ENCODE assay signal across 18 cellular contexts in genomic region chr5:133562554-133562953, GRCh38. TPM values are rescaled to one million over a fixed set of nuclear protein-coding genes. Genes with fewer than 3 reads are reported as not detected.
DNase-seq lines count a peak whose midpoint lies in the region; ATAC-seq and TF ChIP-seq lines count a peak whose summit lies in the region.
"Had no signal": no experiment of that assay in that cellular context is flagged by ENCODE, and none has a peak within 500 bp of the region (broad histone marks: within the 10 kb centered on the region; RNA-seq: fewer than 3 reads in every experiment).

No MANE protein-coding gene starts in this region.

- no peaks in the 10 kb centered on the region for H4K20me1 ChIP-seq in SK-N-SH (ENCODE audit: insufficient read depth)

- H3K23ac ChIP-seq in mesendoderm (ENCODE audit: low read length) = peak overlapping the region; percentile 50

- H3K18ac ChIP-seq in mesendoderm (ENCODE audit: low read length) = no peak overlapping the region

- H3K36me3 Mint-ChIP-seq in activated CD8-positive, alpha-beta T cell treated with anti-CD3 and anti-CD28 coated beads, Interleukin-2, amount 10 ng/mL, durations not matched to agents 7 days and 5 days (ENCODE audit: low read depth) = no peaks in the 10 kb centered on the region
- H3K36me3 Mint-ChIP-seq: CD4-positive, alpha-beta memory T cell had no signal

- H3K9me2 ChIP-seq in SK-N-SH = no peaks in the 10 kb centered on the region

- no peak for TF ChIP-seq CTCF in SK-N-SH (IDR thresholded peaks at IDR 0.05)

- no peak overlapping the region for H3K27ac ChIP-seq in SK-N-SH (ENCODE audit: low read depth in 2 of 2, low read length in 1 of 2)
- no peak overlapping the region for H3K27ac ChIP-seq in mesendoderm (ENCODE audit: low read depth, low read length)

- peak; percentile 53 for DNase-seq in SK-N-DZ (ENCODE audit: low spot score)
- DNase-seq in SK-N-SH = peak; percentile 65
- DNase-seq in mesendoderm = no peak
- no peak for DNase-seq in anterior cingulate cortex (lab: John Stamatoyannopoulos, UW)
- DNase-seq in activated CD8-positive, alpha-beta T cell treated with anti-CD3 and anti-CD28 coated beads, Interleukin-2, amount 10 ng/mL, durations not matched to agents 7 days and 5 days = no peak
- DNase-seq: C1 segment of cervical spinal cord; Calu3; CD4-positive, alpha-beta memory T cell; COR-L47; DMS53; DMS79 treated with DMSO at 0.1 percent for 48 hours; GF-D8; H9 had no signal

- no peak overlapping the region for H4K8ac ChIP-seq in mesendoderm (ENCODE audit: low read depth, low read length)

- no peak overlapping the region for H2AFZ ChIP-seq in SK-N-SH (ENCODE audit: low read depth)
- H2AFZ ChIP-seq: GM23338 had no signal

- H3K36me3 ChIP-seq in SK-N-SH (replicated peaks in 1 of 2; ENCODE audit: control insufficient read depth in 1 of 2, insufficient read depth in 2 of 2, low read length in 1 of 2) (no peaks in the 10 kb centered on the region), mesendoderm (ENCODE audit: control insufficient read depth, insufficient read depth, low read length) (no peaks in the 10 kb centered on the region)

- H3K79me2 ChIP-seq in SK-N-SH (ENCODE audit: insufficient read depth) = no peaks in the 10 kb centered on the region
- H3K79me2 ChIP-seq in mesendoderm (ENCODE audit: control insufficient read depth, insufficient read depth, low read length) = no peaks in the 10 kb centered on the region

- ATAC-seq in activated CD8-positive, alpha-beta T cell treated with anti-CD3 and anti-CD28 coated beads, Interleukin-2, amount 10 ng/mL, durations not matched to agents 7 days and 5 days = no peak
- no peak for ATAC-seq in HG02852 (IDR thresholded peaks at IDR 0.05; ENCODE audit: unreplicated experiment)
- ATAC-seq: GM23338, HCT116 had no signal

- H2BK15ac ChIP-seq in mesendoderm (replicated peaks; ENCODE audit: low read depth) = no peak overlapping the region

- H2BK120ac ChIP-seq in mesendoderm (ENCODE audit: low read depth, low read length) = no peak overlapping the region

- H3F3A ChIP-seq in SK-N-SH (replicated peaks; ENCODE audit: insufficient read depth) = no peaks in the 10 kb centered on the region

- H3K27me3 Mint-ChIP-seq in activated CD8-positive, alpha-beta T cell treated with anti-CD3 and anti-CD28 coated beads, Interleukin-2, amount 10 ng/mL, durations not matched to agents 7 days and 5 days (ENCODE audit: low read depth) = peaks cover 17% of the 10 kb centered on the region

- no peaks in the 10 kb centered on the region for H3K9me3 ChIP-seq in SK-N-SH

- no peaks in the 10 kb centered on the region for H3K79me1 ChIP-seq in mesendoderm (ENCODE audit: low read length)

- H3K27me3 ChIP-seq in SK-N-SH (ENCODE audit: insufficient read depth) = no peaks in the 10 kb centered on the region; the same call in 1 of the 2 replicates
- H3K27me3 ChIP-seq in mesendoderm (ENCODE audit: insufficient read depth, low read length, poor library complexity) = no peaks in the 10 kb centered on the region

- TF ChIP-seq EP300 in SK-N-SH (IDR thresholded peaks at IDR 0.05; ENCODE audit: borderline replicate concordance in 1 of 2, low read depth in 1 of 2, low read length in 1 of 2) = no peak

- H3K9ac ChIP-seq in SK-N-SH = no peak overlapping the region
- H3K9ac ChIP-seq in mesendoderm (ENCODE audit: low read length) = no peak overlapping the region

- no peak overlapping the region for H2AK5ac ChIP-seq in mesendoderm (ENCODE audit: low read length)

- no peak for TF ChIP-seq RAD21 in SK-N-SH (IDR thresholded peaks at IDR 0.05; ENCODE audit: low read length)

- no peak overlapping the region for H3K56ac ChIP-seq in mesendoderm (ENCODE audit: low read length)

- no peak overlapping the region for H3K4me3 ChIP-seq in SK-N-SH (ENCODE audit: low read depth in 2 of 2, low read length in 1 of 2)
- H3K4me3 ChIP-seq in mesendoderm (ENCODE audit: low read length) = no peak overlapping the region
- H3K4me3 ChIP-seq: GM23338 had no signal

- H3K4me1 ChIP-seq in SK-N-SH (ENCODE audit: control insufficient read depth in 1 of 2, insufficient read depth in 2 of 2, low read depth in 1 of 2, low read length in 1 of 2) = peaks cover 0 to 25% of the 10 kb centered on the region in 2 experiments; a peak in 1 of 4 replicates
- no peaks in the 10 kb centered on the region for H3K4me1 ChIP-seq in mesendoderm (ENCODE audit: control insufficient read depth, low read depth, low read length)

- peaks cover 4% of the 10 kb centered on the region for H3K4me1 Mint-ChIP-seq in activated CD8-positive, alpha-beta T cell treated with anti-CD3 and anti-CD28 coated beads, Interleukin-2, amount 10 ng/mL, durations not matched to agents 7 days and 5 days (ENCODE audit: low read depth)
- H3K4me1 Mint-ChIP-seq: CD4-positive, alpha-beta memory T cell; GM23338 had no signal

- POLR2A ChIA-PET in SK-N-SH (lab: Yijun Ruan, JAX) = no interaction called here
- POLR2A ChIA-PET in activated CD8-positive, alpha-beta T cell treated with anti-CD3 and anti-CD28 coated beads, Interleukin-2, amount 10 ng/mL, durations not matched to agents 7 days and 5 days (lab: Charles Lee) = no interaction called here

- no peak overlapping the region for H4K5ac ChIP-seq in mesendoderm (ENCODE audit: low read length)

- H3K27ac Mint-ChIP-seq in activated CD8-positive, alpha-beta T cell treated with anti-CD3 and anti-CD28 coated beads, Interleukin-2, amount 10 ng/mL, durations not matched to agents 7 days and 5 days = no peak overlapping the region
- H3K27ac Mint-ChIP-seq: CD4-positive, alpha-beta memory T cell; GM23338; H9 had no signal

- CTCF ChIA-PET in SK-N-SH (lab: Yijun Ruan, JAX) = interaction anchor here (0.9 to 3.0 kb wide), 8 partner anchors 9 to 307 kb away, joined by 3 to 20 read pairs (median 4); no protein-coding TSS in a partner anchor
- CTCF ChIA-PET in activated CD8-positive, alpha-beta T cell treated with anti-CD3 and anti-CD28 coated beads, Interleukin-2, amount 10 ng/mL, durations not matched to agents 7 days and 5 days (lab: Charles Lee) = interaction anchor here (1.2 kb wide), 1 partner anchor 11 kb away, joined by 4 read pairs; no protein-coding TSS in a partner anchor

- 13% methylated on average over 9 of the region's 10 CpGs for WGBS in SK-N-SH (ENCODE audit: low lambda C conversion rate)
- no CpG with 5 or more reads among the region's 10 CpGs for WGBS in mesendoderm (ENCODE audit: extremely low coverage, insufficient coverage, low lambda C conversion rate)

- no peak overlapping the region for H2BK5ac ChIP-seq in mesendoderm (ENCODE audit: low read length)

- H3K4me2 ChIP-seq in SK-N-SH (no peak overlapping the region), mesendoderm (ENCODE audit: low read length) (no peak overlapping the region)
- H3K4me2 ChIP-seq: GM23338 had no signal

- no peaks in the 10 kb centered on the region for H3K9me3 Mint-ChIP-seq in activated CD8-positive, alpha-beta T cell treated with anti-CD3 and anti-CD28 coated beads, Interleukin-2, amount 10 ng/mL, durations not matched to agents 7 days and 5 days (ENCODE audit: insufficient read depth)
- H3K9me3 Mint-ChIP-seq: CD4-positive, alpha-beta memory T cell; GM23338; H9 had no signal

- no peak overlapping the region for H3K4ac ChIP-seq in mesendoderm (ENCODE audit: low read depth, low read length)

- no peak overlapping the region for H3K4me3 Mint-ChIP-seq in activated CD8-positive, alpha-beta T cell treated with anti-CD3 and anti-CD28 coated beads, Interleukin-2, amount 10 ng/mL, durations not matched to agents 7 days and 5 days
- H3K4me3 Mint-ChIP-seq: CD4-positive, alpha-beta memory T cell; GM23338; H9 had no signal

TF ChIP-seq in SK-N-SH, 30 proteins besides CTCF, POLR2A, EP300 and RAD21 (continues in another document):
- TF ChIP-seq GATA2 (CRISPR knock-in tag; IDR thresholded peaks at IDR 0.05) = peak; percentile 79
- TF ChIP-seq PBX3 (IDR thresholded peaks at IDR 0.05) = no peak
- no peak for TF ChIP-seq JUND (IDR thresholded peaks at IDR 0.05)
- no peak for TF ChIP-seq ZBTB33 (IDR thresholded peaks at IDR 0.05; ENCODE audit: borderline replicate concordance, low read depth)
- no peak for TF ChIP-seq USF1 (IDR thresholded peaks at IDR 0.05; ENCODE audit: borderline replicate concordance, low read depth)

RNA-seq across cellular contexts. Expression of gene FSTL4, which starts 49.8 kb away (rescaled TPM):
- polyA plus RNA-seq in SK-N-DZ (2014; cell fraction: cytosol; rRNA removed) = 3.5 and 4.6 TPM in 2 replicates
- 2.2 and 2.6 TPM in 2 replicates for polyA plus RNA-seq in SK-N-DZ (2014; cell fraction: nucleus; rRNA removed)
- not detected in 2 replicates for polyA plus RNA-seq in SK-N-SH (2012; rRNA removed)
- polyA plus RNA-seq in SK-N-SH (2012; cell fraction: cytosol; rRNA removed) = 0.01 TPM in 1 of 2 replicates, not detected in the other
- polyA plus RNA-seq in SK-N-SH (2012; cell fraction: nucleus; rRNA removed) = not detected in 2 replicates
- polyA plus RNA-seq in mesendoderm (2013, experiment 1 of 2) = 1.9 TPM
- 1.9 TPM for polyA plus RNA-seq in mesendoderm (2013, experiment 2 of 2)
- total RNA-seq in activated CD8-positive, alpha-beta T cell treated with anti-CD3 and anti-CD28 coated beads, Interleukin-2, amount 10 ng/mL, durations not matched to agents 7 days and 5 days = not detected
- total RNA-seq: Calu3; CD4-positive, alpha-beta memory T cell; G401 had no signal
- polyA plus RNA-seq: BJ; CD4-positive, alpha-beta memory T cell had no signal

Comparison
In these comparisons a context has a peak if more than half of its experiments do, and no peak if none do; other contexts are left out.
1. DNase-seq: peak in SK-N-DZ (single experiment) and SK-N-SH (single experiment); none in mesendoderm (single experiment), anterior cingulate cortex (0 of 58) and activated CD8-positive, alpha-beta T cell treated with anti-CD3 and anti-CD28 coated beads, Interleukin-2, amount 10 ng/mL, durations not matched to agents 7 days and 5 days (single experiment).